ENCODE assay signal across 27 cellular contexts in the genomic region with DNA sequence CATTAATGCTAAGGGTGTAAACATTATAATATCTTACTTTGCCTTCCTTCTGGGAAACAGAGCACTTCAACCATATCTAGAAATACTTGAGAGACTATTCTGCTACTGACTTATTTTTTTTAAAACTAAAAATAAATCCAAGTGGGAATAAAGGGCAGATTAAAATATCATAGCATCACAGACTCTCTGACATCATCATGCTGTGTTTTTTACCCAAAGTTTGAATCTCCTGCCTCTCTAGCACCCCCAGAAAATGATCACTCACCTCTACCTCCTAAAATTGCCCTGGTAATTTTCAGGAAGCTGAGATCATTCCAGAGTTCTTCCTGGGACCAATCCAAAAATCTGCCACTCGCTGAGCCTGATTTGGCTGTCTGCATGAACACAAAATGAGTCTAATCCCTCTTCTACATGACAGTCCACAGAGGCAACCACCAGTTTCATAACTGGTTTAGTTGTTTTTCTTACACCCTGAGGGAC.
DNase-seq lines count a peak whose midpoint lies in the region; ATAC-seq and TF ChIP-seq lines count a peak whose summit lies in the region.
"Had no signal": no experiment of that assay in that cellular context is flagged by ENCODE, and none has a peak within 500 bp of the region (broad histone marks: within the 10 kb centered on the region; RNA-seq: fewer than 3 reads in every experiment).

No MANE protein-coding gene starts in this region.

- peaks cover 41% of the 10 kb centered on the region for H3K4me1 Mint-ChIP-seq in WTC11
- peaks cover 32% of the 10 kb centered on the region for H3K4me1 Mint-ChIP-seq in mesothelial cell of epicardium
- no peaks in the 10 kb centered on the region for H3K4me1 Mint-ChIP-seq in endothelial cell (ENCODE audit: unreplicated experiment)
- H3K4me1 Mint-ChIP-seq: B cell; naive thymus-derived CD8-positive, alpha-beta T cell; stimulated activated naive CD8-positive, alpha-beta T cell treated with anti-CD3 and anti-CD28 coated beads, Interleukin-15, amount 100 ng/mL, for 72 hours had no signal

- in situ Hi-C loops in G401 (cut with HindIII; ENCODE audit: low sequenced_read_pairs): no loop called here

- no peak for TF ChIP-seq CTCF in WTC11 (IDR thresholded peaks at IDR 0.05)
- no peak for TF ChIP-seq CTCF in mesothelial cell of epicardium (IDR thresholded peaks at IDR 0.05; ENCODE audit: unreplicated experiment)
- TF ChIP-seq CTCF in endothelial cell (IDR thresholded peaks at IDR 0.05; ENCODE audit: unreplicated experiment): no peak

- no peaks in the 10 kb centered on the region for H3K36me3 Mint-ChIP-seq in WTC11
- no peaks in the 10 kb centered on the region for H3K36me3 Mint-ChIP-seq in mesothelial cell of epicardium
- H3K36me3 Mint-ChIP-seq in endothelial cell (ENCODE audit: low read depth, unreplicated experiment): no peaks in the 10 kb centered on the region
- H3K36me3 Mint-ChIP-seq: activated naive CD8-positive, alpha-beta T cell; CD8-positive, alpha-beta T cell; naive thymus-derived CD8-positive, alpha-beta T cell had no signal

- H3K27ac Mint-ChIP-seq in WTC11: peak overlapping the region; percentile 81; the same call in 1 of the 2 replicates
- peak overlapping the region; percentile 24 for H3K27ac Mint-ChIP-seq in mesothelial cell of epicardium
- no peak overlapping the region for H3K27ac Mint-ChIP-seq in endothelial cell (ENCODE audit: unreplicated experiment)
- H3K27ac Mint-ChIP-seq: activated CD8-positive, alpha-beta T cell treated with anti-CD3 and anti-CD28 coated beads, Interleukin-2, amount 10 ng/mL, durations not matched to agents 7 days and 5 days; activated naive CD8-positive, alpha-beta T cell; B cell; CD8-positive, alpha-beta T cell; effector memory CD8-positive, alpha-beta T cell; naive thymus-derived CD8-positive, alpha-beta T cell; stimulated activated naive CD8-positive, alpha-beta T cell treated with anti-CD3 and anti-CD28 coated beads, Interleukin-15, amount 100 ng/mL, for 72 hours had no signal

- POLR2A ChIA-PET in WTC11 (lab: Charles Lee): no interaction called here

- H3K27me3 Mint-ChIP-seq in WTC11 (ENCODE audit: low read depth) (no peaks in the 10 kb centered on the region), mesothelial cell of epicardium (ENCODE audit: low read depth) (peaks cover 1% of the 10 kb centered on the region), endothelial cell (ENCODE audit: unreplicated experiment) (no peaks in the 10 kb centered on the region)
- H3K27me3 Mint-ChIP-seq: activated naive CD8-positive, alpha-beta T cell; B cell; effector memory CD8-positive, alpha-beta T cell had no signal

- H3K4me3 Mint-ChIP-seq in WTC11: no peak overlapping the region
- no peak overlapping the region for H3K4me3 Mint-ChIP-seq in mesothelial cell of epicardium
- H3K4me3 Mint-ChIP-seq in endothelial cell (ENCODE audit: unreplicated experiment): no peak overlapping the region
- H3K4me3 Mint-ChIP-seq: activated CD8-positive, alpha-beta T cell treated with anti-CD3 and anti-CD28 coated beads, Interleukin-2, amount 10 ng/mL, durations not matched to agents 7 days and 5 days; activated naive CD8-positive, alpha-beta T cell; B cell; CD8-positive, alpha-beta T cell; effector memory CD8-positive, alpha-beta T cell; naive thymus-derived CD8-positive, alpha-beta T cell; stimulated activated naive CD8-positive, alpha-beta T cell treated with anti-CD3 and anti-CD28 coated beads, Interleukin-15, amount 100 ng/mL, for 72 hours had no signal

- ATAC-seq in WTC11 (no peak), GM21528 (IDR thresholded peaks at IDR 0.05; ENCODE audit: low FRiP score, unreplicated experiment) (no peak)
- ATAC-seq: activated CD8-positive, alpha-beta T cell treated with anti-CD3 and anti-CD28 coated beads, Interleukin-2, amount 10 ng/mL, durations not matched to agents 7 days and 5 days; CD8-positive, alpha-beta T cell; effector memory CD8-positive, alpha-beta T cell; naive thymus-derived CD8-positive, alpha-beta T cell; stimulated activated naive CD8-positive, alpha-beta T cell treated with anti-CD3 and anti-CD28 coated beads, Interleukin-15, amount 100 ng/mL, for 72 hours had no signal

- H3K9me3 Mint-ChIP-seq in WTC11 (no peaks in the 10 kb centered on the region), mesothelial cell of epicardium (no peaks in the 10 kb centered on the region), endothelial cell (ENCODE audit: unreplicated experiment) (no peaks in the 10 kb centered on the region)
- H3K9me3 Mint-ChIP-seq: CD8-positive, alpha-beta T cell; effector memory CD8-positive, alpha-beta T cell; naive thymus-derived CD8-positive, alpha-beta T cell; stimulated activated naive CD8-positive, alpha-beta T cell treated with anti-CD3 and anti-CD28 coated beads, Interleukin-15, amount 100 ng/mL, for 72 hours had no signal

- CTCF ChIA-PET in WTC11 (lab: Charles Lee): interaction anchor here (1.0 kb wide), 1 partner anchor 1330 kb away, joined by 3 read pairs; no protein-coding TSS in a partner anchor

- DNase-seq in G401 (ENCODE audit: low spot score) (peak; percentile 86), WTC11 (ENCODE audit: low spot score) (no peak), fibroblast of peridontal ligament (ENCODE audit: extremely low read depth) (peak; percentile 10), mesothelial cell of epicardium (ENCODE audit: low spot score in 2 of 2, unreplicated experiment in 2 of 2) (no peak), endothelial cell (ENCODE audit: low spot score) (no peak)
- no peak for DNase-seq in effector CD8-positive, alpha-beta T cell (lab: John Stamatoyannopoulos, UW)
- DNase-seq in activated CD4-positive, alpha-beta T cell treated with anti-CD3 and anti-CD28 coated beads, Interleukin-2, amount 50 U/mL, for 4 hours: no peak
- DNase-seq: activated CD8-positive, alpha-beta T cell treated with anti-CD3 and anti-CD28 coated beads, Interleukin-2, amount 10 ng/mL, durations not matched to agents 7 days and 5 days; activated effector memory CD4-positive, alpha-beta T cell treated with Interleukin-2 at 50 U/mL for 16 hours; CD8-positive, alpha-beta T cell; DMS153; effector memory CD8-positive, alpha-beta T cell; foreskin melanocyte; HCEC 1CT; KBM-7; MG63; midbrain; naive thymus-derived CD8-positive, alpha-beta T cell; NCI-H2081 treated with DMSO at 0.1 percent for 48 hours; occipital lobe; stimulated activated CD8-positive, alpha-beta memory T cell treated with anti-CD3 and anti-CD28 coated beads, Interleukin-4, amount 100 ng/mL, for 48 hours; stimulated activated naive CD8-positive, alpha-beta T cell treated with anti-CD3 and anti-CD28 coated beads, Interleukin-15, amount 100 ng/mL, for 72 hours; T-helper 2 cell; trophoblast cell had no signal

TF ChIP-seq in WTC11, 78 proteins besides CTCF, POLR2A, EP300 and RAD21 (continues in another document):
- TF ChIP-seq HMGA2 (CRISPR knock-in tag; IDR thresholded peaks at IDR 0.05) (no peak), ZNF232 (CRISPR knock-in tag; IDR thresholded peaks at IDR 0.05) (no peak), JAZF1 (CRISPR knock-in tag; IDR thresholded peaks at IDR 0.05) (no peak)
- TF ChIP-seq, protein P1, sequence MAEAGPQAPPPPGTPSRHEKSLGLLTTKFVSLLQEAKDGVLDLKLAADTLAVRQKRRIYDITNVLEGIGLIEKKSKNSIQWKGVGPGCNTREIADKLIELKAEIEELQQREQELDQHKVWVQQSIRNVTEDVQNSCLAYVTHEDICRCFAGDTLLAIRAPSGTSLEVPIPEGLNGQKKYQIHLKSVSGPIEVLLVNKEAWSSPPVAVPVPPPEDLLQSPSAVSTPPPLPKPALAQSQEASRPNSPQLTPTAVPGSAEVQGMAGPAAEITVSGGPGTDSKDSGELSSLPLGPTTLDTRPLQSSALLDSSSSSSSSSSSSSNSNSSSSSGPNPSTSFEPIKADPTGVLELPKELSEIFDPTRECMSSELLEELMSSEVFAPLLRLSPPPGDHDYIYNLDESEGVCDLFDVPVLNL (CRISPR knock-in tag; IDR thresholded peaks at IDR 0.05; ENCODE audit: borderline replicate concordance, low read depth): no peak
- TF ChIP-seq, protein P2, sequence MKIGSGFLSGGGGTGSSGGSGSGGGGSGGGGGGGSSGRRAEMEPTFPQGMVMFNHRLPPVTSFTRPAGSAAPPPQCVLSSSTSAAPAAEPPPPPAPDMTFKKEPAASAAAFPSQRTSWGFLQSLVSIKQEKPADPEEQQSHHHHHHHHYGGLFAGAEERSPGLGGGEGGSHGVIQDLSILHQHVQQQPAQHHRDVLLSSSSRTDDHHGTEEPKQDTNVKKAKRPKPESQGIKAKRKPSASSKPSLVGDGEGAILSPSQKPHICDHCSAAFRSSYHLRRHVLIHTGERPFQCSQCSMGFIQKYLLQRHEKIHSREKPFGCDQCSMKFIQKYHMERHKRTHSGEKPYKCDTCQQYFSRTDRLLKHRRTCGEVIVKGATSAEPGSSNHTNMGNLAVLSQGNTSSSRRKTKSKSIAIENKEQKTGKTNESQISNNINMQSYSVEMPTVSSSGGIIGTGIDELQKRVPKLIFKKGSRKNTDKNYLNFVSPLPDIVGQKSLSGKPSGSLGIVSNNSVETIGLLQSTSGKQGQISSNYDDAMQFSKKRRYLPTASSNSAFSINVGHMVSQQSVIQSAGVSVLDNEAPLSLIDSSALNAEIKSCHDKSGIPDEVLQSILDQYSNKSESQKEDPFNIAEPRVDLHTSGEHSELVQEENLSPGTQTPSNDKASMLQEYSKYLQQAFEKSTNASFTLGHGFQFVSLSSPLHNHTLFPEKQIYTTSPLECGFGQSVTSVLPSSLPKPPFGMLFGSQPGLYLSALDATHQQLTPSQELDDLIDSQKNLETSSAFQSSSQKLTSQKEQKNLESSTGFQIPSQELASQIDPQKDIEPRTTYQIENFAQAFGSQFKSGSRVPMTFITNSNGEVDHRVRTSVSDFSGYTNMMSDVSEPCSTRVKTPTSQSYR (CRISPR knock-in tag; IDR thresholded peaks at IDR 0.05): no peak
- TF ChIP-seq, protein P3, sequence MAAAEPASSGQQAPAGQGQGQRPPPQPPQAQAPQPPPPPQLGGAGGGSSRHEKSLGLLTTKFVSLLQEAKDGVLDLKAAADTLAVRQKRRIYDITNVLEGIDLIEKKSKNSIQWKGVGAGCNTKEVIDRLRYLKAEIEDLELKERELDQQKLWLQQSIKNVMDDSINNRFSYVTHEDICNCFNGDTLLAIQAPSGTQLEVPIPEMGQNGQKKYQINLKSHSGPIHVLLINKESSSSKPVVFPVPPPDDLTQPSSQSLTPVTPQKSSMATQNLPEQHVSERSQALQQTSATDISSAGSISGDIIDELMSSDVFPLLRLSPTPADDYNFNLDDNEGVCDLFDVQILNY (CRISPR knock-in tag; IDR thresholded peaks at IDR 0.05): no peak

Comparison
In these comparisons a context has a peak if more than half of its experiments do, and no peak if none do; other contexts are left out.
1. DNase-seq: peak in G401 (single experiment) and fibroblast of peridontal ligament (single experiment); none in WTC11 (single experiment), mesothelial cell of epicardium (0 of 2), effector CD8-positive, alpha-beta T cell (single experiment), activated CD4-positive, alpha-beta T cell treated with anti-CD3 and anti-CD28 coated beads, Interleukin-2, amount 50 U/mL, for 4 hours (0 of 2) and endothelial cell (single experiment).